Comparison of ENCODE assay signal across 17 cellular contexts in genomic region chr4:76764251-76764650, GRCh38.
DNase-seq lines count a peak whose midpoint lies in the region; ATAC-seq and TF ChIP-seq lines count a peak whose summit lies in the region.
"Had no signal": no experiment of that assay in that cellular context is flagged by ENCODE, and none has a peak within 500 bp of the region (broad histone marks: within the 10 kb centered on the region; RNA-seq: fewer than 3 reads in every experiment).

No MANE protein-coding gene starts in this region.

- no peak overlapping the region for H3K4me2 ChIP-seq in GM23338
- H3K4me2 ChIP-seq in trophoblast cell (ENCODE audit: low read length), result no peak overlapping the region

- no peak overlapping the region for H3K27ac ChIP-seq in GM23338 (ENCODE audit: low read depth)
- peak overlapping the region; percentile 94 for H3K27ac ChIP-seq in trophoblast cell (ENCODE audit: low read depth, low read length)
- H3K27ac ChIP-seq in coronary artery, result no peak overlapping the region

- no peak overlapping the region for H3K14ac ChIP-seq in trophoblast cell (ENCODE audit: low read length)

- H2AFZ ChIP-seq in GM23338 (no peak overlapping the region), trophoblast cell (ENCODE audit: insufficient read depth, low read length, poor library complexity) (no peak overlapping the region)

- H3K9me2 ChIP-seq in GM23338 (ENCODE audit: insufficient read depth), result no peaks in the 10 kb centered on the region

- peaks cover 15% of the 10 kb centered on the region for H3K4me1 Mint-ChIP-seq in GM23338
- H3K4me1 Mint-ChIP-seq: immature natural killer cell had no signal

- H4K20me1 ChIP-seq in GM23338 (replicated peaks; ENCODE audit: insufficient read depth), result 0 out of 2 replicates have a peak, but pooled peaks cover 3% of the 10 kb centered on the region

- no peak overlapping the region for H2BK12ac ChIP-seq in trophoblast cell (ENCODE audit: low read length)

- H3K27ac Mint-ChIP-seq in GM23338, result peak overlapping the region; percentile 70
- H3K27ac Mint-ChIP-seq: CD4-positive, alpha-beta T cell; immature natural killer cell; T-helper 2 cell treated with Interferon-gamma antibody and Interleukin-4, amounts not matched to agents 5 μg/mL and 100 μg/mL, for 36 hours had no signal

- H3K4me1 ChIP-seq in GM23338 (ENCODE audit: insufficient read depth), result no peaks in the 10 kb centered on the region; the same call in 1 of the 2 replicates
- H3K4me1 ChIP-seq in trophoblast cell (ENCODE audit: control insufficient read depth in 1 of 2, insufficient read depth in 2 of 2, low read length in 2 of 2), result peaks cover 16 to 27% of the 10 kb centered on the region in 2 experiments

- ATAC-seq in GM23338 (no peak; the same call in 2 of the 3 replicates), GM18505 (IDR thresholded peaks at IDR 0.05; ENCODE audit: unreplicated experiment) (no peak)
- ATAC-seq: mucosa of descending colon, PC-3 had no signal

- H2BK5ac ChIP-seq in trophoblast cell (ENCODE audit: low read depth, low read length, poor library complexity), result no peak overlapping the region

- no peak overlapping the region for H3K9ac ChIP-seq in trophoblast cell (ENCODE audit: low read length)

- H3K79me1 ChIP-seq in trophoblast cell (ENCODE audit: low read length), result peaks cover 28% of the 10 kb centered on the region

- H3K4me3 Mint-ChIP-seq in GM23338, result no peak overlapping the region
- H3K4me3 Mint-ChIP-seq: CD4-positive, alpha-beta T cell; immature natural killer cell; T-helper 2 cell treated with Interferon-gamma antibody and Interleukin-4, amounts not matched to agents 5 μg/mL and 100 μg/mL, for 36 hours had no signal

- H3K4me3 ChIP-seq in GM23338, result no peak overlapping the region
- no peak overlapping the region for H3K4me3 ChIP-seq in fibroblast of the aortic adventitia (ENCODE audit: low read depth, low read length)
- H3K4me3 ChIP-seq in trophoblast cell (ENCODE audit: low read depth, low read length), result no peak overlapping the region
- no peak overlapping the region for H3K4me3 ChIP-seq in coronary artery
- H3K4me3 ChIP-seq: esophagus muscularis mucosa, mucosa of descending colon had no signal

- H3K4ac ChIP-seq in trophoblast cell (ENCODE audit: low read depth, low read length), result no peak overlapping the region

- TF ChIP-seq CTCF in GM23338 (conservative IDR thresholded peaks at IDR 0.05; ENCODE audit: low read depth in 2 of 2), result no peak
- no peak for TF ChIP-seq CTCF in fibroblast of the aortic adventitia (IDR thresholded peaks at IDR 0.05; ENCODE audit: insufficient read depth, low read length)
- no peak for TF ChIP-seq CTCF in coronary artery (IDR thresholded peaks at IDR 0.05)

- no peaks in the 10 kb centered on the region for H3K9me3 Mint-ChIP-seq in GM23338
- H3K9me3 Mint-ChIP-seq: CD4-positive, alpha-beta T cell; immature natural killer cell; T-helper 2 cell treated with Interferon-gamma antibody and Interleukin-4, amounts not matched to agents 5 μg/mL and 100 μg/mL, for 36 hours had no signal

- no peak overlapping the region for H3K23ac ChIP-seq in trophoblast cell (ENCODE audit: low read length)

- H3K27me3 ChIP-seq in GM23338 (ENCODE audit: insufficient read depth) (no peaks in the 10 kb centered on the region), trophoblast cell (ENCODE audit: insufficient read depth, low read length) (no peaks in the 10 kb centered on the region)
- H3K27me3 ChIP-seq: esophagus muscularis mucosa had no signal

- H3K9me3 ChIP-seq in trophoblast cell (ENCODE audit: insufficient read depth, low read depth, low read length), result no peaks in the 10 kb centered on the region
- H3K9me3 ChIP-seq: esophagus muscularis mucosa, mucosa of descending colon had no signal

- peak; percentile 71 for DNase-seq in GM23338 (ENCODE audit: low spot score)
- peak; percentile 69 for DNase-seq in amniotic stem cell (lab: John Stamatoyannopoulos, UW)
- DNase-seq in fibroblast of the aortic adventitia (ENCODE audit: low read depth), result peak; percentile 84
- peak; percentile 63 to 86 for DNase-seq in trophoblast cell
- no peak for DNase-seq in coronary artery (ENCODE audit: low spot score)
- no peak for DNase-seq in cerebellar cortex (ENCODE audit: low spot score)
- DNase-seq in GM19240 (ENCODE audit: insufficient read length, low spot score), result no peak
- DNase-seq: activated CD4-positive, alpha-beta T cell treated with anti-CD3 and anti-CD28 coated beads, Interleukin-2, amount 50 U/mL, for 48 hours; CD4-positive, alpha-beta T cell; central memory CD4-positive, alpha-beta T cell; immature natural killer cell; mucosa of descending colon; PC-3; retina had no signal

- no peak overlapping the region for H4K91ac ChIP-seq in trophoblast cell (ENCODE audit: low read depth, low read length)

- H2AK5ac ChIP-seq in trophoblast cell (ENCODE audit: low read length), result no peak overlapping the region

- H3K27me3 Mint-ChIP-seq in GM23338 (ENCODE audit: insufficient read depth, low read depth, poor library complexity), result no peaks in the 10 kb centered on the region

- peaks cover 14% of the 10 kb centered on the region for H3K36me3 ChIP-seq in GM23338 (ENCODE audit: insufficient read depth)
- peaks cover 2 to 20% of the 10 kb centered on the region in 2 experiments for H3K36me3 ChIP-seq in trophoblast cell (ENCODE audit: control insufficient read depth in 1 of 2, insufficient read depth in 2 of 2, low read length in 2 of 2)

- no CpG with 5 or more reads among the region's 1 CpG for WGBS in trophoblast cell (ENCODE audit: extremely low coverage, insufficient coverage, insufficient read length)

- H4K8ac ChIP-seq in trophoblast cell (ENCODE audit: low read depth, low read length), result no peak overlapping the region

- H3F3A ChIP-seq in GM23338 (replicated peaks; ENCODE audit: low read depth), result no peaks in the 10 kb centered on the region

- no peak overlapping the region for H3K18ac ChIP-seq in trophoblast cell (ENCODE audit: low read length)

- H3K36me3 Mint-ChIP-seq in GM23338 (ENCODE audit: low read depth), result peaks cover 57% of the 10 kb centered on the region
- H3K36me3 Mint-ChIP-seq: immature natural killer cell had no signal

- H2BK120ac ChIP-seq in trophoblast cell (ENCODE audit: insufficient read depth, low read length, poor library complexity), result no peak overlapping the region

- no peak for TF ChIP-seq POLR2A in GM18505 (IDR thresholded peaks at IDR 0.05; ENCODE audit: borderline replicate concordance, extremely low read depth, insufficient read depth, insufficient read length)

- no peaks in the 10 kb centered on the region for H3K79me2 ChIP-seq in GM23338 (replicated peaks; ENCODE audit: insufficient read depth)
- peaks cover 3% of the 10 kb centered on the region for H3K79me2 ChIP-seq in trophoblast cell (ENCODE audit: control insufficient read depth, insufficient read depth, low read length, poor library complexity)

- H4K12ac ChIP-seq in trophoblast cell (ENCODE audit: low read depth, low read length), result no peak overlapping the region

TF ChIP-seq in GM23338, 12 proteins besides CTCF, POLR2A, EP300 and RAD21 (continues in another document):
- TF ChIP-seq STAT1 (IDR thresholded peaks at IDR 0.05; ENCODE audit: unreplicated experiment) (no peak), ZNF331 (CRISPR knock-in tag; IDR thresholded peaks at IDR 0.05; ENCODE audit: low read depth) (no peak)

Comparison
In these comparisons a context has a peak if more than half of its experiments do, and no peak if none do; other contexts are left out.
1. DNase-seq: peak in GM23338 (single experiment), amniotic stem cell (single experiment), fibroblast of the aortic adventitia (single experiment) and trophoblast cell (2 of 2); none in coronary artery (single experiment), cerebellar cortex (single experiment) and GM19240 (single experiment).